20 cellular contexts compared by ENCODE assay signal in genomic region chr18:13488281-13488929, GRCh38.
"Had no signal": no experiment of that assay in that cellular context is flagged by ENCODE, and none has a peak within 500 bp of the region (broad histone marks: within the 10 kb centered on the region; RNA-seq: fewer than 3 reads in every experiment).

No MANE protein-coding gene starts in this region.

- DNase-seq: activated CD4-positive, alpha-beta T cell treated with anti-CD3 and anti-CD28 coated beads, Interleukin-2, amount 10 ng/mL, durations not matched to agents 7 days and 5 days; activated CD4-positive, CD25-positive, alpha-beta regulatory T cell; activated CD8-positive, alpha-beta memory T cell treated with anti-CD3 and anti-CD28 coated beads for 24 hours; activated CD8-positive, alpha-beta memory T cell treated with anti-CD3 and anti-CD28 coated beads, Interleukin-2, amount 50 U/mL, for 48 hours; activated gamma-delta T cell; adrenal gland; cerebellar nuclear complex; cortex of kidney; erythroblast; foreskin melanocyte; left lung; ovary; psoas muscle; right cardiac atrium; T-helper 9 cell; testis had no signal

- H3K36me3 Mint-ChIP-seq: type B pancreatic cell had no signal

- H3K4me3 Mint-ChIP-seq: activated CD4-positive, alpha-beta T cell treated with anti-CD3 and anti-CD28 coated beads, Interleukin-2, amount 10 ng/mL, durations not matched to agents 7 days and 5 days; type B pancreatic cell had no signal

- H3K9me3 ChIP-seq: adrenal gland, breast epithelium, left lung, ovary, psoas muscle, testis had no signal

- H3K9me3 Mint-ChIP-seq: activated CD4-positive, alpha-beta T cell treated with anti-CD3 and anti-CD28 coated beads, Interleukin-2, amount 10 ng/mL, durations not matched to agents 7 days and 5 days; type B pancreatic cell had no signal

- H3K27me3 ChIP-seq: adrenal gland, breast epithelium, left lung, ovary, testis had no signal

- H3K27me3 Mint-ChIP-seq: activated CD4-positive, alpha-beta T cell treated with anti-CD3 and anti-CD28 coated beads, Interleukin-2, amount 10 ng/mL, durations not matched to agents 7 days and 5 days had no signal

- ATAC-seq: left lung, psoas muscle had no signal

- H3K27ac Mint-ChIP-seq: activated CD4-positive, alpha-beta T cell treated with anti-CD3 and anti-CD28 coated beads, Interleukin-2, amount 10 ng/mL, durations not matched to agents 7 days and 5 days; type B pancreatic cell had no signal

- H3K27ac ChIP-seq: adrenal gland, breast epithelium, left lung, ovary, psoas muscle, SK-N-MC, skin epidermis, testis had no signal
